1 cellular context compared by ENCODE assay signal in genomic region chr9:125749287-125749935, GRCh38.
TF ChIP-seq lines count a peak whose summit lies in the region.

No MANE protein-coding gene starts in this region.

TF ChIP-seq in H1, 55 proteins besides CTCF, POLR2A, EP300 and RAD21:
- TF ChIP-seq CTBP2 (IDR thresholded peaks at IDR 0.05; ENCODE audit: borderline replicate concordance, insufficient read depth, insufficient read length, low read length) (no peak), ZNF274 (IDR thresholded peaks at IDR 0.05; ENCODE audit: borderline replicate concordance, extremely low read depth, low read length) (no peak), BACH1 (IDR thresholded peaks at IDR 0.05; ENCODE audit: low read length) (no peak), CEBPB (IDR thresholded peaks at IDR 0.05; ENCODE audit: low read depth, low read length) (no peak), TCF12 (IDR thresholded peaks at IDR 0.05; ENCODE audit: low read depth, low read length) (no peak), SIRT6 (IDR thresholded peaks at IDR 0.05; ENCODE audit: low read length) (no peak), RBBP5 (IDR thresholded peaks at IDR 0.05; ENCODE audit: borderline replicate concordance, low read depth, low read length) (no peak), MAFK (IDR thresholded peaks at IDR 0.05; ENCODE audit: low read depth, low read length) (no peak), KDM5A (IDR thresholded peaks at IDR 0.05; ENCODE audit: low read length) (no peak), HDAC6 (IDR thresholded peaks at IDR 0.05; ENCODE audit: low read depth, low read length) (no peak), SP1 (IDR thresholded peaks at IDR 0.05; ENCODE audit: low read depth, low read length) (no peak), POLR2AphosphoS5 (IDR thresholded peaks at IDR 0.05; ENCODE audit: low read depth, low read length) (no peak), CHD1 (IDR thresholded peaks at IDR 0.05; ENCODE audit: low read depth, low read length) (no peak), TAF1 (IDR thresholded peaks at IDR 0.05; ENCODE audit: low read depth, low read length) (no peak)
TF ChIP-seq in H1: peak in this region for 0.
